Comparison of ENCODE assay signal across 23 cellular contexts in the genomic region with DNA sequence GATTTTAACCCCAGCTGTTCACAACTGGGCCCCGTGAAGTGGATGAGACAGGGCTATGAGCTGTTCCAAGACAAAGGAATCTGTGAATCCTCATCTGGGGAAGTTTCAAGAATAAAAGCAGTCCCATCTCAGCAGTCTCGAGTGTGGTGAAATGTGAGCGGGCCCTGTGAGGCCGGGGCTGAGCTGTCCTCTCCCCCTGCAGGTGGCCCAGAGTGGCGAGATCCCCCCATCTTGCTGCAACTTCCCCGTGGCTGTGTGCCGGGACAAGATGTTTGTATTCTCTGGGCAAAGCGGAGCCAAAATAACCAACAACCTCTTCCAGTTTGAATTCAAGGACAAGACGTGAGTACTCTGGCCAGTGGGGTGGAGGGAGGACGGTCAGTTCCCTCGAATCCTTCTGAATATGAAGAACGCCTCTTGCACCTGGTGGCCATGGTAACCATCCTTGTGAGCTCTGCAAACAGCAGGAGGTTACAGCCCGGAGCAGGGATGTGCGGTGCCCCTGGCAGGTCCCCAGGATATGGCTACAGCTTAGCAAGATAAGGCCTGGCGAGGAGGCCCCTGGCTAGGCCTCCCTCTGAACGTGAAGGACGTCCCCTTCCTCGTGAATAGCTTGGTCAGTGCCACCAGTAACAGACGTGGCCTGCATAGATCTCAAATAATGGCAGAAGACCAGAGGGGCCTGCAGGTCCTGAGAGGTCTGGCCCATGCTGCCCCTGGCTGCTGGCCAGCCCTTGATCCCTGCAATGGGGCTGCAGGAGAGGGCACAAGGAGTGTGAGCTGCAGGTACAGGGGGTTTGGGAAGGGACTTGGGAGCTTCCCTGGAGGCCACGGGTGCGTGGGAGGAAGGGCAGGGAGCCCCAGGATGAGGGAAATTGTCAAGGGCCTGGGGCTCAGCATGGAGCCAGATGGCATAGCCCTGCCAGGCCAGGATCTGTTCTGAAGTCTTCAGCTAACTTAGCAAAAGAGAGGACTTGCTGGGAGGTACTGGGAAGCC. TPM values are rescaled to one million over a fixed set of nuclear protein-coding genes. Genes with fewer than 3 reads are reported as not detected.
DNase-seq lines count a peak whose midpoint lies in the region; ATAC-seq, FAIRE-seq and TF ChIP-seq lines count a peak whose summit lies in the region.
"Had no signal": no experiment of that assay in that cellular context is flagged by ENCODE, and none has a peak within 500 bp of the region (broad histone marks: within the 10 kb centered on the region; RNA-seq: fewer than 3 reads in every experiment).

No MANE protein-coding gene starts in this region.

- H4K20me1 ChIP-seq in BLaER1 (peaks cover 4% of the 10 kb centered on the region; the same call in 1 of the 2 replicates), osteoblast (ENCODE audit: insufficient read depth, low read length) (peaks cover 4% of the 10 kb centered on the region)

- POLR2A ChIA-PET in RWPE1 (lab: Yijun Ruan, JAX; ENCODE audit: low non-redundant PET), result interaction anchor here (0.5 kb wide), 1 partner anchor 13 kb away, joined by 4 read pairs; no protein-coding TSS in a partner anchor

- no peak overlapping the region for H2AFZ ChIP-seq in osteoblast (ENCODE audit: low read length)

- H3K4me3 ChIP-seq in BLaER1 (no peak overlapping the region), bronchial epithelial cell (ENCODE audit: low read depth, low read length) (no peak overlapping the region), osteoblast (ENCODE audit: insufficient read depth, low read length) (no peak overlapping the region)
- H3K4me3 ChIP-seq: A549, GM12878 had no signal

- H3K36me3 ChIP-seq in BLaER1, result peaks cover 91% of the 10 kb centered on the region
- peaks cover 51% of the 10 kb centered on the region for H3K36me3 ChIP-seq in bronchial epithelial cell (ENCODE audit: control insufficient read depth, insufficient read depth, low read length)
- H3K36me3 ChIP-seq in osteoblast (ENCODE audit: insufficient read depth, low read length), result peaks cover 51% of the 10 kb centered on the region

- H3K27me3 ChIP-seq in BLaER1, result no peaks in the 10 kb centered on the region
- no peaks in the 10 kb centered on the region for H3K27me3 ChIP-seq in bronchial epithelial cell (ENCODE audit: control insufficient read depth, insufficient read depth, low read length)
- no peaks in the 10 kb centered on the region for H3K27me3 ChIP-seq in osteoblast (ENCODE audit: insufficient read depth, low read length)

- peaks cover 2% of the 10 kb centered on the region for H3K79me2 ChIP-seq in osteoblast (ENCODE audit: insufficient read depth, low read length)

- H3K4me1 ChIP-seq in BLaER1, result peaks cover 19% of the 10 kb centered on the region
- no peaks in the 10 kb centered on the region for H3K4me1 ChIP-seq in osteoblast (ENCODE audit: insufficient read depth, low read length)
- H3K4me1 ChIP-seq: A549 had no signal

- no peak for TF ChIP-seq CTCF in RWPE1 (conservative IDR thresholded peaks at IDR 0.05; ENCODE audit: low read depth)
- TF ChIP-seq CTCF in bronchial epithelial cell (IDR thresholded peaks at IDR 0.05; ENCODE audit: insufficient read depth, low read length, severe bottlenecking), result no peak
- no peak for TF ChIP-seq CTCF in osteoblast (IDR thresholded peaks at IDR 0.05; ENCODE audit: extremely low read depth, low read depth, low read length)

- ATAC-seq in HG03045 (IDR thresholded peaks at IDR 0.05; ENCODE audit: unreplicated experiment), result no peak
- ATAC-seq in GM21723 (IDR thresholded peaks at IDR 0.05; ENCODE audit: unreplicated experiment), result no peak
- ATAC-seq: A549; CD8-positive, alpha-beta T cell; GM12878; HepG2 had no signal

- H3K4me2 ChIP-seq in BLaER1, result peak overlapping the region; percentile 64
- no peak overlapping the region for H3K4me2 ChIP-seq in osteoblast (ENCODE audit: insufficient read depth, low read length)
- H3K4me2 ChIP-seq: A549, KMS-11 had no signal

- peak overlapping the region; percentile 61; the same call in 1 of the 2 replicates for H3K9ac ChIP-seq in BLaER1
- H3K9ac ChIP-seq: KMS-11 had no signal

- FAIRE-seq in bronchial epithelial cell (lab: Jason Lieb, UNC), result peak; percentile 70
- FAIRE-seq: A549, GM12878, GM19239, HepG2 had no signal

- H3K9me3 ChIP-seq in BLaER1, result no peaks in the 10 kb centered on the region
- H3K9me3 ChIP-seq in osteoblast (ENCODE audit: low read depth, low read length), result no peaks in the 10 kb centered on the region
- H3K9me3 ChIP-seq: A549 had no signal

- CTCF ChIA-PET in RWPE1 (lab: Yijun Ruan, JAX), result no interaction called here

- DNase-seq in RWPE1 (ENCODE audit: low spot score) (no peak), bronchial epithelial cell (ENCODE audit: low read depth) (no peak), osteoblast (ENCODE audit: insufficient read length, low spot score, missing footprints) (peak; percentile 58)
- DNase-seq in stimulated activated naive CD4-positive, alpha-beta T cell treated with Interleukin-2 at 50 U/mL for 16 hours (lab: John Stamatoyannopoulos, UW), result no peak
- DNase-seq: Calu3, DMS53, GOT3, MV-4-11, NCI-H187, NCI-H2107, NCI-H510A, NCI-H748 treated with DMSO at 0.1 percent for 48 hours, SIG-M5 had no signal

- H3K27ac ChIP-seq in BLaER1 (peak overlapping the region; percentile 23; the same call in 1 of the 2 replicates), RWPE1 (peak overlapping the region; percentile 32), osteoblast (ENCODE audit: low read depth, low read length) (no peak overlapping the region)
- H3K27ac ChIP-seq: A549, KMS-11 had no signal

RNA-seq across cellular contexts. Expression of gene LZTR1, which starts 8.4 kb away (rescaled TPM):
- total RNA-seq in bronchial epithelial cell, result 14.7 and 23.2 TPM in 2 replicates
- 56.8 and 58.0 TPM in 2 replicates for total RNA-seq in osteoblast

RNA-seq across cellular contexts. Expression of gene THAP7, which starts 11.4 kb away (rescaled TPM):
- total RNA-seq in bronchial epithelial cell (23.2 and 29.0 TPM in 2 replicates), osteoblast (23.9 and 24.2 TPM in 2 replicates)

RNA-seq across cellular contexts. Expression of gene AIFM3, which starts 23.4 kb away (rescaled TPM):
- total RNA-seq in bronchial epithelial cell, result 2.4 and 2.8 TPM in 2 replicates
- 0.59 and 0.72 TPM in 2 replicates for total RNA-seq in osteoblast
- total RNA-seq: RPMI7951 had no signal

RNA-seq across cellular contexts. Expression of gene P2RX6, which starts 24.5 kb away (rescaled TPM):
- 0.13 and 0.26 TPM in 2 replicates for total RNA-seq in bronchial epithelial cell
- total RNA-seq in osteoblast, result 3.2 and 5.1 TPM in 2 replicates

RNA-seq across cellular contexts. Expression of gene SLC7A4, which starts 41.9 kb away (rescaled TPM):
- under 0.01 and 0.77 TPM in 2 replicates for total RNA-seq in bronchial epithelial cell
- total RNA-seq in osteoblast, result under 0.01 and 0.36 TPM in 2 replicates
- total RNA-seq: CD8-positive, alpha-beta T cell; HepG2; RPMI7951 had no signal
